In genomic region chr3:177827517-177828249, GRCh38 we compare ENCODE assay signal across 9 cellular contexts.
A peak's percentile ranks its signal among the peaks of the same experiment; 100 is the strongest.
DNase-seq lines count a peak whose midpoint lies in the region; ATAC-seq, FAIRE-seq and TF ChIP-seq lines count a peak whose summit lies in the region.
"Had no signal": no experiment of that assay in that cellular context is flagged by ENCODE, and none has a peak within 500 bp of the region (broad histone marks: within the 10 kb centered on the region; RNA-seq: fewer than 3 reads in every experiment).

No MANE protein-coding gene starts in this region.

- H2AFZ ChIP-seq in osteoblast (ENCODE audit: low read length): no peak overlapping the region

- H3K4me3 ChIP-seq in bronchial epithelial cell (ENCODE audit: low read depth, low read length) (no peak overlapping the region), osteoblast (ENCODE audit: insufficient read depth, low read length) (no peak overlapping the region)

- no peak for TF ChIP-seq CTCF in bronchial epithelial cell (IDR thresholded peaks at IDR 0.05; ENCODE audit: insufficient read depth, low read length, severe bottlenecking)
- no peak for TF ChIP-seq CTCF in osteoblast (IDR thresholded peaks at IDR 0.05; ENCODE audit: extremely low read depth, low read depth, low read length)

- H3K27ac ChIP-seq in osteoblast (ENCODE audit: low read depth, low read length): peak overlapping the region; percentile 35

- DNase-seq in bronchial epithelial cell (ENCODE audit: low read depth): peak; percentile 93
- peak; percentile 76 for DNase-seq in osteoblast (ENCODE audit: insufficient read length, low spot score, missing footprints)
- no peak for DNase-seq in posterior vena cava (ENCODE audit: low spot score)
- no peak for DNase-seq in inferior parietal cortex (ENCODE audit: extremely low spot score)
- DNase-seq in NCI-H526 (lab: John Stamatoyannopoulos, UW): no peak
- DNase-seq: activated CD4-positive, CD25-positive, alpha-beta regulatory T cell had no signal

- H4K20me1 ChIP-seq in osteoblast (ENCODE audit: insufficient read depth, low read length): no peaks in the 10 kb centered on the region

- no peaks in the 10 kb centered on the region for H3K9me3 ChIP-seq in osteoblast (ENCODE audit: low read depth, low read length)

- H3K36me3 ChIP-seq in bronchial epithelial cell (ENCODE audit: control insufficient read depth, insufficient read depth, low read length): no peaks in the 10 kb centered on the region
- no peaks in the 10 kb centered on the region for H3K36me3 ChIP-seq in osteoblast (ENCODE audit: insufficient read depth, low read length)

- peaks cover 47% of the 10 kb centered on the region for H3K4me1 ChIP-seq in osteoblast (ENCODE audit: insufficient read depth, low read length)

- peak overlapping the region; percentile 9 for H3K4me2 ChIP-seq in osteoblast (ENCODE audit: insufficient read depth, low read length)

- H3K27me3 ChIP-seq in bronchial epithelial cell (ENCODE audit: control insufficient read depth, insufficient read depth, low read length) (no peaks in the 10 kb centered on the region), osteoblast (ENCODE audit: insufficient read depth, low read length) (no peaks in the 10 kb centered on the region)

- FAIRE-seq in bronchial epithelial cell (lab: Jason Lieb, UNC): no peak

- no peaks in the 10 kb centered on the region for H3K79me2 ChIP-seq in osteoblast (ENCODE audit: insufficient read depth, low read length)

- intact Hi-C loops in posterior vena cava (cut with DNase I): no loop called here

- ATAC-seq in GM18508 (IDR thresholded peaks at IDR 0.05; ENCODE audit: insufficient read depth, unreplicated experiment) (peak; percentile 86), HG03175 (IDR thresholded peaks at IDR 0.05; ENCODE audit: unreplicated experiment) (peak; percentile 81), HG02623 (IDR thresholded peaks at IDR 0.05; ENCODE audit: unreplicated experiment) (no peak)

Comparison
In these comparisons a context has a peak if more than half of its experiments do, and no peak if none do; other contexts are left out.
1. DNase-seq: peak in bronchial epithelial cell (single experiment) and osteoblast (single experiment); none in posterior vena cava (single experiment), inferior parietal cortex (single experiment) and NCI-H526 (0 of 2).